ENCODE assay signal across 9 cellular contexts in genomic region chr20:50224553-50225255, GRCh38. TPM values are rescaled to one million over a fixed set of nuclear protein-coding genes. Genes with fewer than 3 reads are reported as not detected.
A peak's percentile ranks its signal among the peaks of the same experiment; 100 is the strongest.
DNase-seq lines count a peak whose midpoint lies in the region; ATAC-seq, FAIRE-seq and TF ChIP-seq lines count a peak whose summit lies in the region.
"Had no signal": no experiment of that assay in that cellular context is flagged by ENCODE, and none has a peak within 500 bp of the region (broad histone marks: within the 10 kb centered on the region; RNA-seq: fewer than 3 reads in every experiment).

No MANE protein-coding gene starts in this region.

- no peaks in the 10 kb centered on the region for H3K9me3 ChIP-seq in BE2C
- no peaks in the 10 kb centered on the region for H3K9me3 ChIP-seq in pancreas

- intact Hi-C loops in pancreas (cut with DNase I), result no loop called here

- no peak overlapping the region for H3K4me3 ChIP-seq in BE2C (ENCODE audit: low read depth, low read length)
- no peak overlapping the region for H3K4me3 ChIP-seq in fibroblast of villous mesenchyme (ENCODE audit: low read depth, low read length)
- H3K4me3 ChIP-seq in pancreas, result no peak overlapping the region

- DNase-seq in BE2C, result no peak
- DNase-seq in RCC 7860 (ENCODE audit: low spot score), result peak; percentile 29
- peak; percentile 96 for DNase-seq in fibroblast of villous mesenchyme (ENCODE audit: low read depth)
- peak in 2 of 6 donors; percentile 39 to 41 for DNase-seq in pancreas
- DNase-seq in activated CD4-positive, CD25-positive, alpha-beta regulatory T cell treated with anti-CD3 and anti-CD28 coated beads, Interleukin-2, amount 50 U/mL, for 72 hours, result no peak
- DNase-seq in globus pallidus (ENCODE audit: low spot score), result no peak
- no peak for DNase-seq in Ammon's horn (ENCODE audit: low spot score)

- ATAC-seq in pancreas (peak in 3 of 4 donors; percentile 47 to 63 (median 56)), GM19467 (IDR thresholded peaks at IDR 0.05; ENCODE audit: unreplicated experiment) (no peak)

- H3K4me1 ChIP-seq in BE2C, result no peaks in the 10 kb centered on the region
- H3K4me1 ChIP-seq in pancreas, result peaks cover 0 to 4% (median 0%) of the 10 kb centered on the region in 3 donors

- H3K36me3 ChIP-seq in BE2C (no peaks in the 10 kb centered on the region), pancreas (no peaks in the 10 kb centered on the region)

- peak overlapping the region in 3 of 4 donors; percentile 2 to 58 (median 21) for H3K27ac ChIP-seq in pancreas
- H3K27ac ChIP-seq: KMS-11 had no signal

- FAIRE-seq in RCC 7860 (lab: Jason Lieb, UNC), result no peak
- peak; percentile 9 for FAIRE-seq in pancreas (lab: Jason Lieb, UNC)

- H3K27me3 ChIP-seq in BE2C, result no peaks in the 10 kb centered on the region
- H3K27me3 ChIP-seq in pancreas, result no peaks in the 10 kb centered on the region

- TF ChIP-seq CTCF in BE2C (IDR thresholded peaks at IDR 0.05; ENCODE audit: low read depth, low read length), result 0 out of 2 replicates have a peak, but pooled peaks have one; percentile 12
- TF ChIP-seq CTCF in fibroblast of villous mesenchyme (IDR thresholded peaks at IDR 0.05; ENCODE audit: insufficient read depth, low read depth, low read length), result peak; percentile 37
- no peak for TF ChIP-seq CTCF in pancreas (IDR thresholded peaks at IDR 0.05)

- WGBS in pancreas, 2 donors, result 62 to 67% methylated on average over 10 of the region's 10 CpGs

RNA-seq across cellular contexts. Expression of gene CEBPB, which starts 34.1 kb away (rescaled TPM):
- polyA plus RNA-seq in BE2C (2012; ENCODE audit: insufficient read depth, insufficient read length, low read depth), result 139 TPM
- total RNA-seq in fibroblast of villous mesenchyme, result 70.4 and 71.5 TPM in 2 replicates
- total RNA-seq in pancreas, result 10 to 100 TPM; 18.9 to 83.4 (median 37.0) TPM
- polyA plus RNA-seq in pancreas, result 10 to 100 TPM; 10.9 to 16.0 TPM

Comparison
In these comparisons a context has a peak if more than half of its experiments do, and no peak if none do; other contexts are left out.
1. DNase-seq: peak in RCC 7860 (single experiment) and fibroblast of villous mesenchyme (single experiment); none in BE2C (single experiment), activated CD4-positive, CD25-positive, alpha-beta regulatory T cell treated with anti-CD3 and anti-CD28 coated beads, Interleukin-2, amount 50 U/mL, for 72 hours (single experiment), globus pallidus (single experiment) and Ammon's horn (single experiment).
2. CTCF ChIP-seq: peak in BE2C (single experiment) and fibroblast of villous mesenchyme (single experiment); none in pancreas (0 of 4).